ENCODE assay signal across 9 cellular contexts in the genomic region with DNA sequence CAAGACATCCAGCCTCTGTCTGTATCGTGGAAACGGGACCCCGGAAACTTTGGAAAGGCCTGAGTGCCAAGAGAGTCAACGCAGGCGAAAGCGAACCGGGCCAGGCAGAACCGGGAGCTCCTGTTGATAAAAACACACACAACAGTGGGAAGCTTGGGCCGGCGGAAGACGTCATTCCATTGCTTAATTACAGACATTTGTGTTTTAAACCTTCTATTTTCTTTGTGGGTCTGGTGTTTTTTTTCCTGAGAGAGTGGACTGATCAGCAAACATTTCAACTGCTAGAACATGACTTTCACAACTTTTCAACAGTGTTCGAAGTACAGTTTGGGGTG. TPM values are rescaled to one million over a fixed set of nuclear protein-coding genes. Genes with fewer than 3 reads are reported as not detected.
DNase-seq lines count a peak whose midpoint lies in the region; ATAC-seq, FAIRE-seq and TF ChIP-seq lines count a peak whose summit lies in the region.
"Had no signal": no experiment of that assay in that cellular context is flagged by ENCODE, and none has a peak within 500 bp of the region (broad histone marks: within the 10 kb centered on the region; RNA-seq: fewer than 3 reads in every experiment).

No MANE protein-coding gene starts in this region.

- TF ChIP-seq CTCF in SK-N-SH (IDR thresholded peaks at IDR 0.05): no peak
- TF ChIP-seq CTCF in K562 (IDR thresholded peaks at IDR 0.05 in 2 of 3, conservative IDR thresholded peaks at IDR 0.05 in 1 of 3; ENCODE audit: insufficient read depth in 2 of 3, low read depth in 1 of 3, low read length in 3 of 3): no peak
- no peak for TF ChIP-seq CTCF in HepG2 (CRISPR knock-in tag; IDR thresholded peaks at IDR 0.05)

- no peaks in the 10 kb centered on the region for H3K27me3 ChIP-seq in SK-N-SH (ENCODE audit: insufficient read depth)
- no peaks in the 10 kb centered on the region for H3K27me3 ChIP-seq in K562 (ENCODE audit: control insufficient read depth in 2 of 2, insufficient read depth in 2 of 2, low read length in 2 of 2)
- H3K27me3 ChIP-seq in HepG2 (ENCODE audit: control insufficient read depth in 1 of 2, insufficient read depth in 2 of 2, low read length in 2 of 2): peaks cover 12 to 52% of the 10 kb centered on the region in 2 experiments; a peak in 4 of 5 replicates

- TF ChIP-seq EP300 in SK-N-SH (IDR thresholded peaks at IDR 0.05; ENCODE audit: borderline replicate concordance in 1 of 2, low read depth in 1 of 2, low read length in 1 of 2): no peak
- no peak for TF ChIP-seq EP300 in K562 (IDR thresholded peaks at IDR 0.05; ENCODE audit: low read length)
- TF ChIP-seq EP300 in HepG2 (IDR thresholded peaks at IDR 0.05; ENCODE audit: low read depth in 2 of 2, low read length in 2 of 2): peak in 1 of 2 experiments; percentile 6; a peak in 1 of 4 replicates
- no peak for TF ChIP-seq EP300 in HepG2 (CRISPR knock-in tag; IDR thresholded peaks at IDR 0.05; ENCODE audit: borderline replicate concordance)

- no peaks in the 10 kb centered on the region for H3K36me3 ChIP-seq in SK-N-SH (replicated peaks in 1 of 2; ENCODE audit: control insufficient read depth in 1 of 2, insufficient read depth in 2 of 2, low read length in 1 of 2)
- H3K36me3 ChIP-seq in K562 (ENCODE audit: control insufficient read depth, insufficient read depth, low read length): 0 out of 3 replicates have a peak, but pooled peaks cover 3% of the 10 kb centered on the region
- H3K36me3 ChIP-seq in HepG2 (replicated peaks in 1 of 2; ENCODE audit: control insufficient read depth in 1 of 2, insufficient read depth in 2 of 2, low read length in 2 of 2): no peaks in the 10 kb centered on the region

- POLR2A ChIA-PET in SK-N-SH (lab: Yijun Ruan, JAX): interaction anchor here (0.7 kb wide), 1 partner anchor 209 kb away, joined by 3 read pairs; no protein-coding TSS in a partner anchor
- POLR2A ChIA-PET in K562 (lab: Yijun Ruan, JAX): interaction anchor here (0.6 to 17.8 kb wide), 10 partner anchors 8 to 99 kb away, joined by 3 to 227 read pairs (median 5); a partner anchor contains a TSS
- POLR2A ChIA-PET in HepG2 (lab: Yijun Ruan, JAX): interaction anchor here (0.9 to 1.7 kb wide), 5 partner anchors 11 to 26 kb away, joined by 4 to 6 read pairs (median 5); a partner anchor contains a TSS

- in situ Hi-C loops in K562 (cut with MboI) (no loop called here), HepG2 (cut with HindIII; ENCODE audit: extremely low pct_ligation_motif_present, low pct_unique_long_range_greater_than_20kb) (no loop called here)

- H4K20me1 ChIP-seq in SK-N-SH (ENCODE audit: insufficient read depth) (no peaks in the 10 kb centered on the region), K562 (replicated peaks; ENCODE audit: control insufficient read depth, insufficient read depth, low read length) (no peaks in the 10 kb centered on the region), HepG2 (ENCODE audit: insufficient read depth, low read length) (no peaks in the 10 kb centered on the region)

- 38% methylated on average over 12 of the region's 12 CpGs for WGBS in SK-N-SH (ENCODE audit: low lambda C conversion rate)
- 3% methylated on average over 12 of the region's 12 CpGs for WGBS in K562 (ENCODE audit: insufficient coverage, low coverage, missing lambda C conversion rate)
- WGBS in HepG2 (ENCODE audit: low lambda C conversion rate): 3% methylated on average over 12 of the region's 12 CpGs

- CTCF ChIA-PET in SK-N-SH (lab: Yijun Ruan, JAX): interaction anchor here (0.8 to 4.2 kb wide), 6 partner anchors 14 to 62 kb away, joined by 3 to 41 read pairs (median 3); a partner anchor contains a TSS
- CTCF ChIA-PET in K562 (lab: Yijun Ruan, JAX; ENCODE audit: low intra/inter-chr PET ratio): no interaction called here
- CTCF ChIA-PET in HepG2 (lab: Yijun Ruan, JAX; ENCODE audit: low intra/inter-chr PET ratio, low total read pairs): no interaction called here

- peak; percentile 48 for FAIRE-seq in K562 (lab: Jason Lieb, UNC)
- peak; percentile 43 for FAIRE-seq in HepG2 (lab: Jason Lieb, UNC)
- FAIRE-seq: A204.1 had no signal

- TF ChIP-seq POLR2A in K562 (conservative IDR thresholded peaks at IDR 0.05) (no peak), HepG2 (IDR thresholded peaks at IDR 0.05; ENCODE audit: insufficient read depth in 1 of 2, low read depth in 2 of 2, low read length in 2 of 2) (no peak)

- H3K4me2 ChIP-seq in SK-N-SH (peak overlapping the region; percentile 96), K562 (ENCODE audit: insufficient read depth, low read length) (peak overlapping the region; percentile 93), HepG2 (ENCODE audit: low read depth, low read length) (peak overlapping the region; percentile 97)

- peak overlapping the region; percentile 72 for H3K9ac ChIP-seq in SK-N-SH
- peak overlapping the region; percentile 88 to 99 for H3K9ac ChIP-seq in K562 (ENCODE audit: insufficient read depth in 1 of 2, low read depth in 2 of 2, low read length in 2 of 2)
- H3K9ac ChIP-seq in HepG2 (ENCODE audit: insufficient read depth, low read depth, low read length): peak overlapping the region; percentile 34; the same call in 1 of the 2 replicates

- peak overlapping the region; percentile 62 to 81 for H3K4me3 ChIP-seq in SK-N-SH (ENCODE audit: low read depth in 2 of 2, low read length in 1 of 2)
- H3K4me3 ChIP-seq in K562: peak overlapping the region; percentile 62
- peak overlapping the region; percentile 35 to 70 (median 40); a peak in 5 of 6 replicates for H3K4me3 ChIP-seq in HepG2 (replicated peaks in 1 of 3; ENCODE audit: insufficient read depth in 1 of 3, low read depth in 2 of 3, low read length in 3 of 3)

- H2AFZ ChIP-seq in SK-N-SH (ENCODE audit: low read depth) (peak overlapping the region; percentile 88), K562 (ENCODE audit: low read depth, low read length) (peak overlapping the region; percentile 80), HepG2 (ENCODE audit: low read length) (no peak overlapping the region)

- DNase-seq in SK-N-SH: no peak
- no peak for DNase-seq in K562 (ENCODE audit: extremely low read depth in 1 of 4, low spot score in 3 of 4)
- peak; percentile 12 for DNase-seq in HepG2 (ENCODE audit: low spot score)
- peak; percentile 40 for DNase-seq in superior temporal gyrus (ENCODE audit: extremely low spot score)
- no peak for DNase-seq in NCI-H1092 treated with DMSO at 0.1 percent for 48 hours (lab: John Stamatoyannopoulos, UW)

- H3K9me3 ChIP-seq in SK-N-SH (no peaks in the 10 kb centered on the region), K562 (replicated peaks; ENCODE audit: control insufficient read depth, insufficient read depth, low read depth, low read length) (no peaks in the 10 kb centered on the region), HepG2 (ENCODE audit: low read length) (no peaks in the 10 kb centered on the region)

- H3K27ac ChIP-seq in SK-N-SH (ENCODE audit: low read depth in 2 of 2, low read length in 1 of 2): peak overlapping the region in 1 of 2 experiments; percentile 40; a peak in 1 of 4 replicates
- peak overlapping the region; percentile 91 for H3K27ac ChIP-seq in K562 (ENCODE audit: extremely low read depth, low read depth, low read length)
- H3K27ac ChIP-seq in HepG2 (ENCODE audit: extremely low read length, insufficient read depth, low read length): no peak overlapping the region

- H3K9me1 ChIP-seq in K562 (ENCODE audit: control insufficient read depth, insufficient read depth, low read length): no peaks in the 10 kb centered on the region

- BruUV-seq in K562 (replicated peaks; lab: Mats Ljungman, UMichigan) (TSS peak; percentile 92), HepG2 (replicated peaks; lab: Mats Ljungman, UMichigan) (TSS peak; percentile 80)

- ATAC-seq in SK-N-SH treated with all-trans-retinoic acid at 6 μM for 48 hours: no peak; the same call in 1 of the 3 replicates
- no peak for ATAC-seq in K562
- no peak; the same call in 2 of the 3 replicates for ATAC-seq in HepG2
- no peak for ATAC-seq in HG02981 (IDR thresholded peaks at IDR 0.05; ENCODE audit: unreplicated experiment)
- ATAC-seq in GM21423 (IDR thresholded peaks at IDR 0.05; ENCODE audit: unreplicated experiment): no peak

- peaks cover 15% of the 10 kb centered on the region for H3F3A ChIP-seq in SK-N-SH (replicated peaks; ENCODE audit: insufficient read depth)

- intact Hi-C loops in K562 (cut with micrococcal nuclease): no loop called here
- intact Hi-C loops in HepG2 (cut with micrococcal nuclease; ENCODE audit: unreplicated experiment): no loop called here

- H3K79me2 ChIP-seq in SK-N-SH (ENCODE audit: insufficient read depth): no peaks in the 10 kb centered on the region
- peaks cover 56% of the 10 kb centered on the region for H3K79me2 ChIP-seq in K562 (ENCODE audit: control insufficient read depth, insufficient read depth, low read length)
- H3K79me2 ChIP-seq in HepG2 (ENCODE audit: insufficient read depth, low read length): no peaks in the 10 kb centered on the region

- TF ChIP-seq RAD21 in SK-N-SH (IDR thresholded peaks at IDR 0.05; ENCODE audit: low read length) (no peak), K562 (CRISPR knock-in tag; conservative IDR thresholded peaks at IDR 0.05 in 1 of 2, IDR thresholded peaks at IDR 0.05 in 1 of 2) (no peak), HepG2 (CRISPR knock-in tag; IDR thresholded peaks at IDR 0.05) (no peak)

- H3K9me2 ChIP-seq in SK-N-SH: no peaks in the 10 kb centered on the region

- peaks cover 0 to 15% of the 10 kb centered on the region in 2 experiments; a peak in 1 of 4 replicates for H3K4me1 ChIP-seq in SK-N-SH (ENCODE audit: control insufficient read depth in 1 of 2, insufficient read depth in 2 of 2, low read depth in 1 of 2, low read length in 1 of 2)
- H3K4me1 ChIP-seq in K562 (replicated peaks in 1 of 2; ENCODE audit: control insufficient read depth in 2 of 2, insufficient read depth in 2 of 2, low read length in 2 of 2): peaks cover 27 to 31% of the 10 kb centered on the region in 2 experiments; a peak in 4 of 5 replicates
- H3K4me1 ChIP-seq in HepG2 (ENCODE audit: insufficient read depth, low read length): peaks cover 53% of the 10 kb centered on the region

RNA-seq across cellular contexts. Expression of a gene that starts 0.9 kb away (rescaled TPM):
- polyA plus RNA-seq in SK-N-SH (2012; rRNA removed) (5.2 TPM in 2 replicates), K562 (2011; rRNA removed) (30.5 and 37.8 TPM in 2 replicates), K562 (2014; fragmentation: Illumina TruSeq; extraction: Trizol) (29.0 and 31.7 TPM in 2 replicates), K562 (2014; fragmentation: Nextera tagmentation; extraction: Ambion mirVana) (10 to 100 TPM in 1 of 2 experiments, 1 to 10 TPM in 1; 8.1 to 12.7 TPM), K562 (2014; rRNA removed) (20.8 and 26.3 TPM in 2 replicates), HepG2 (2011; rRNA removed) (0.44 and 0.82 TPM in 2 replicates)
- polyA plus RNA-seq in SK-N-SH (2012; cell fraction: cytosol; rRNA removed): 4.1 and 6.3 TPM in 2 replicates
- polyA plus RNA-seq in SK-N-SH (2012; cell fraction: nucleus; rRNA removed): 5.5 and 8.1 TPM in 2 replicates
- total RNA-seq in K562 (2011; cell fraction: chromatin; rRNA removed; ENCODE audit: low replicate concordance): 105 and 114 TPM in 2 replicates
- total RNA-seq in K562 (2011; cell fraction: nucleolus; rRNA removed): 43.7 and 60.5 TPM in 2 replicates
- total RNA-seq in K562 (2011; cell fraction: nucleoplasm; rRNA removed): 85.8 and 127 TPM in 2 replicates
- total RNA-seq in K562 (2014; rRNA removed) (12.7 and 21.6 TPM in 2 replicates), K562 (2014; rRNA removed; fragmentation: Illumina TruSeq; extraction: Trizol) (16.3 and 17.9 TPM in 2 replicates), K562 (2015; rRNA removed; fragmentation: Illumina TruSeq; extraction: Trizol) (28.2 and 28.7 TPM in 2 replicates), K562 (2021) (28.6 and 29.0 TPM in 2 replicates), HepG2 (2016; rRNA removed; fragmentation: Illumina TruSeq; extraction: Trizol) (1.4 and 1.5 TPM in 2 replicates)
- 29.5 and 33.1 TPM in 2 replicates for polyA plus RNA-seq in K562 (2011; cell fraction: cytosol; rRNA removed)
- polyA plus RNA-seq in K562 (2011; cell fraction: nucleus; rRNA removed): 28.4 and 36.3 TPM in 2 replicates
- polyA plus RNA-seq in K562 (2012): 21.3 and 53.9 TPM in 2 replicates
- polyA minus RNA-seq in K562 (2011; rRNA and poly(A)+ RNA removed): 40.3 and 41.8 TPM in 2 replicates
- 30.4 and 40.2 TPM in 2 replicates for polyA minus RNA-seq in K562 (2011; cell fraction: cytosol; rRNA and poly(A)+ RNA removed)
- polyA minus RNA-seq in K562 (2011; cell fraction: nucleus; rRNA and poly(A)+ RNA removed): 13.2 and 28.3 TPM in 2 replicates
- 1.0 and 1.9 TPM in 2 replicates for total RNA-seq in HepG2 (2016; cell fraction: cytosol; rRNA removed; fragmentation: Illumina TruSeq; extraction: Trizol; ENCODE audit: low read depth)
- 1.5 and 2.1 TPM in 2 replicates for total RNA-seq in HepG2 (2016; cell fraction: insoluble cytoplasmic fraction; rRNA removed; fragmentation: Illumina TruSeq; extraction: Trizol)
- 3.1 and 3.6 TPM in 2 replicates for total RNA-seq in HepG2 (2016; cell fraction: membrane; rRNA removed; fragmentation: Illumina TruSeq; extraction: Trizol)
- total RNA-seq in HepG2 (2016; cell fraction: nucleus; rRNA removed; fragmentation: Illumina TruSeq; extraction: Trizol): 1.0 and 2.8 TPM in 2 replicates
- polyA plus RNA-seq in HepG2 (2011; cell fraction: cytosol; rRNA removed): 0.52 and 0.71 TPM in 2 replicates
- polyA plus RNA-seq in HepG2 (2011; cell fraction: nucleus; rRNA removed): 0.42 TPM in 2 replicates
- polyA plus RNA-seq in HepG2 (2012): 0.86 and 1.1 TPM in 2 replicates
- 1.7 and 2.0 TPM in 2 replicates for polyA plus RNA-seq in HepG2 (2016; cell fraction: cytosol; fragmentation: Illumina TruSeq; extraction: Trizol; ENCODE audit: low read depth)
- 1.9 and 2.1 TPM in 2 replicates for polyA plus RNA-seq in HepG2 (2016; cell fraction: insoluble cytoplasmic fraction; fragmentation: Illumina TruSeq; extraction: Trizol; ENCODE audit: low read depth)
- polyA plus RNA-seq in HepG2 (2016; cell fraction: membrane; fragmentation: Illumina TruSeq; extraction: Trizol; ENCODE audit: low read depth): 3.0 and 5.1 TPM in 2 replicates
- polyA plus RNA-seq in HepG2 (2016; cell fraction: nucleus; fragmentation: Illumina TruSeq; extraction: Trizol; ENCODE audit: insufficient read depth, low read depth): 1.8 and 3.8 TPM in 2 replicates
- polyA minus RNA-seq in HepG2 (2011; rRNA and poly(A)+ RNA removed; ENCODE audit: low replicate concordance): 0.66 and 3.2 TPM in 2 replicates
- 0.79 and 1.5 TPM in 2 replicates for polyA minus RNA-seq in HepG2 (2011; cell fraction: cytosol; rRNA and poly(A)+ RNA removed)
- 0.77 and 0.99 TPM in 2 replicates for polyA minus RNA-seq in HepG2 (2011; cell fraction: nucleus; rRNA and poly(A)+ RNA removed)

RNA-seq across cellular contexts. Expression of a gene that starts 24.0 kb away (rescaled TPM):
- 16.7 and 27.0 TPM in 2 replicates for polyA plus RNA-seq in SK-N-SH (2012; rRNA removed)
- 10.3 and 14.0 TPM in 2 replicates for polyA plus RNA-seq in SK-N-SH (2012; cell fraction: cytosol; rRNA removed)
- polyA plus RNA-seq in SK-N-SH (2012; cell fraction: nucleus; rRNA removed): 14.0 and 19.5 TPM in 2 replicates
- total RNA-seq in K562 (2011; cell fraction: chromatin; rRNA removed; ENCODE audit: low replicate concordance): 10.6 and 25.5 TPM in 2 replicates
- 27.3 and 33.0 TPM in 2 replicates for total RNA-seq in K562 (2011; cell fraction: nucleolus; rRNA removed)
- 22.7 and 24.3 TPM in 2 replicates for total RNA-seq in K562 (2011; cell fraction: nucleoplasm; rRNA removed)
- total RNA-seq in K562 (2014; rRNA removed): 43.1 and 52.7 TPM in 2 replicates
- total RNA-seq in K562 (2014; rRNA removed; fragmentation: Illumina TruSeq; extraction: Trizol): 5.8 and 7.6 TPM in 2 replicates
- total RNA-seq in K562 (2015; rRNA removed; fragmentation: Illumina TruSeq; extraction: Trizol): 21.9 and 25.3 TPM in 2 replicates
- total RNA-seq in K562 (2021): 85.3 and 94.1 TPM in 2 replicates
- 46.6 and 79.6 TPM in 2 replicates for polyA plus RNA-seq in K562 (2011; rRNA removed)
- 34.5 and 74.0 TPM in 2 replicates for polyA plus RNA-seq in K562 (2011; cell fraction: cytosol; rRNA removed)
- 55.6 and 56.6 TPM in 2 replicates for polyA plus RNA-seq in K562 (2011; cell fraction: nucleus; rRNA removed)
- polyA plus RNA-seq in K562 (2012): 62.8 and 75.4 TPM in 2 replicates
- polyA plus RNA-seq in K562 (2014; fragmentation: Illumina TruSeq; extraction: Trizol): 17.4 and 39.3 TPM in 2 replicates
- 1 to 10 TPM; 2.3 to 3.9 TPM for polyA plus RNA-seq in K562 (2014; fragmentation: Nextera tagmentation; extraction: Ambion mirVana)
- polyA plus RNA-seq in K562 (2014; rRNA removed): 40.6 and 46.5 TPM in 2 replicates
- polyA minus RNA-seq in K562 (2011; rRNA and poly(A)+ RNA removed): 8.0 and 8.5 TPM in 2 replicates
- 32.8 and 59.0 TPM in 2 replicates for polyA minus RNA-seq in K562 (2011; cell fraction: cytosol; rRNA and poly(A)+ RNA removed)
- 8.1 and 9.6 TPM in 2 replicates for polyA minus RNA-seq in K562 (2011; cell fraction: nucleus; rRNA and poly(A)+ RNA removed)
- 3.3 and 5.3 TPM in 2 replicates for total RNA-seq in HepG2 (2016; rRNA removed; fragmentation: Illumina TruSeq; extraction: Trizol)
- total RNA-seq in HepG2 (2016; cell fraction: cytosol; rRNA removed; fragmentation: Illumina TruSeq; extraction: Trizol; ENCODE audit: low read depth): 6.8 and 10.0 TPM in 2 replicates
- total RNA-seq in HepG2 (2016; cell fraction: insoluble cytoplasmic fraction; rRNA removed; fragmentation: Illumina TruSeq; extraction: Trizol): 4.4 and 4.5 TPM in 2 replicates
- 9.1 and 9.4 TPM in 2 replicates for total RNA-seq in HepG2 (2016; cell fraction: membrane; rRNA removed; fragmentation: Illumina TruSeq; extraction: Trizol)
- 2.6 and 3.2 TPM in 2 replicates for total RNA-seq in HepG2 (2016; cell fraction: nucleus; rRNA removed; fragmentation: Illumina TruSeq; extraction: Trizol)
- 50.5 and 89.7 TPM in 2 replicates for polyA plus RNA-seq in HepG2 (2011; rRNA removed)
- polyA plus RNA-seq in HepG2 (2011; cell fraction: cytosol; rRNA removed): 14.6 and 28.0 TPM in 2 replicates
- polyA plus RNA-seq in HepG2 (2011; cell fraction: nucleus; rRNA removed): 19.7 and 23.1 TPM in 2 replicates
- polyA plus RNA-seq in HepG2 (2012): 16.6 and 21.8 TPM in 2 replicates
- polyA plus RNA-seq in HepG2 (2016; cell fraction: cytosol; fragmentation: Illumina TruSeq; extraction: Trizol; ENCODE audit: low read depth): 26.5 and 33.4 TPM in 2 replicates
- polyA plus RNA-seq in HepG2 (2016; cell fraction: insoluble cytoplasmic fraction; fragmentation: Illumina TruSeq; extraction: Trizol; ENCODE audit: low read depth): 15.4 and 17.2 TPM in 2 replicates
- 28.1 and 30.3 TPM in 2 replicates for polyA plus RNA-seq in HepG2 (2016; cell fraction: membrane; fragmentation: Illumina TruSeq; extraction: Trizol; ENCODE audit: low read depth)
- polyA plus RNA-seq in HepG2 (2016; cell fraction: nucleus; fragmentation: Illumina TruSeq; extraction: Trizol; ENCODE audit: insufficient read depth, low read depth): 8.4 and 13.3 TPM in 2 replicates
- polyA minus RNA-seq in HepG2 (2011; rRNA and poly(A)+ RNA removed; ENCODE audit: low replicate concordance): 24.6 and 37.9 TPM in 2 replicates
- polyA minus RNA-seq in HepG2 (2011; cell fraction: cytosol; rRNA and poly(A)+ RNA removed): 14.7 and 29.2 TPM in 2 replicates
- 4.2 and 7.1 TPM in 2 replicates for polyA minus RNA-seq in HepG2 (2011; cell fraction: nucleus; rRNA and poly(A)+ RNA removed)

Comparison
In these comparisons a context has a peak if more than half of its experiments do, and no peak if none do; other contexts are left out.
1. DNase-seq: peak in HepG2 (single experiment) and superior temporal gyrus (single experiment); none in SK-N-SH (single experiment), K562 (0 of 4) and NCI-H1092 treated with DMSO at 0.1 percent for 48 hours (single experiment).
2. H3K9ac ChIP-seq: peak in every context shown above with its lines; median percentile 94 in K562; 72 in SK-N-SH; 34 in HepG2.
3. Peak in every context shown above with its lines, with median percentiles within 50 percentile points of each other: H3K4me2 ChIP-seq and H3K4me3 ChIP-seq.